ENCODE assay signal across 14 cellular contexts in genomic region chr2:98654702-98655488, GRCh38. TPM values are rescaled to one million over a fixed set of nuclear protein-coding genes. Genes with fewer than 3 reads are reported as not detected.
DNase-seq lines count a peak whose midpoint lies in the region; ATAC-seq and TF ChIP-seq lines count a peak whose summit lies in the region.
"Had no signal": no experiment of that assay in that cellular context is flagged by ENCODE, and none has a peak within 500 bp of the region (broad histone marks: within the 10 kb centered on the region; RNA-seq: fewer than 3 reads in every experiment).

No MANE protein-coding gene starts in this region.

- H3K4me3 Mint-ChIP-seq in activated CD4-positive, alpha-beta memory T cell treated with anti-CD3 and anti-CD28 coated beads for 36 hours, result no peak overlapping the region

- peaks cover 76% of the 10 kb centered on the region for H3K4me1 Mint-ChIP-seq in activated CD4-positive, alpha-beta memory T cell treated with anti-CD3 and anti-CD28 coated beads for 36 hours (ENCODE audit: low read depth)

- H3K27me3 Mint-ChIP-seq in activated CD4-positive, alpha-beta memory T cell treated with anti-CD3 and anti-CD28 coated beads for 36 hours, result no peaks in the 10 kb centered on the region

- intact Hi-C loops in activated CD4-positive, alpha-beta memory T cell treated with anti-CD3 and anti-CD28 coated beads for 36 hours (cut with micrococcal nuclease), result loop anchor here (10.0 kb wide), 1 partner anchor 490 kb away; the partner anchor contains the start of gene C2orf15
- intact Hi-C loops in mucosa of descending colon (cut with DNase I, micrococcal nuclease), result no loop called here

- in situ Hi-C loops in KBM-7 (cut with MboI; ENCODE audit: low pct_unique_long_range_greater_than_20kb, low sequenced_read_pairs), result no loop called here

- POLR2A ChIA-PET in activated CD4-positive, alpha-beta memory T cell treated with anti-CD3 and anti-CD28 coated beads for 36 hours (lab: Charles Lee), result interaction anchor here (0.7 to 4.2 kb wide), 2 partner anchors 75 to 96 kb away, joined by 3 to 27 read pairs; partner anchors contain the start of gene MGAT4A

- no peak overlapping the region for H3K4me3 ChIP-seq in mucosa of descending colon
- H3K4me3 ChIP-seq: SK-N-MC, vagina had no signal

- no peak for TF ChIP-seq CTCF in mucosa of descending colon (IDR thresholded peaks at IDR 0.05)

- peak; percentile 43 for ATAC-seq in mucosa of descending colon
- no peak for ATAC-seq in HG02840 (IDR thresholded peaks at IDR 0.05; ENCODE audit: low FRiP score, unreplicated experiment)

- DNase-seq in NCI-H748 (lab: John Stamatoyannopoulos, UW; ENCODE audit: unreplicated experiment), result peak; percentile 1
- no peak for DNase-seq in NCI-H748 treated with DMSO at 0.1 percent for 48 hours (lab: John Stamatoyannopoulos, UW)
- peak; percentile 54 for DNase-seq in KBM-7
- no peak for DNase-seq in activated CD4-positive, alpha-beta memory T cell treated with anti-CD3 and anti-CD28 coated beads for 36 hours
- no peak for DNase-seq in mucosa of descending colon
- no peak for DNase-seq in iPS-NIHi7 (ENCODE audit: extremely low spot score)
- DNase-seq in SW480 (ENCODE audit: low spot score), result no peak
- DNase-seq: GDM1, H7, IMR-90, NCI-H446 treated with DMSO at 0.1 percent for 48 hours had no signal

- H3K36me3 Mint-ChIP-seq in activated CD4-positive, alpha-beta memory T cell treated with anti-CD3 and anti-CD28 coated beads for 36 hours, result peaks cover 28% of the 10 kb centered on the region

- H3K4me1 ChIP-seq in mucosa of descending colon (ENCODE audit: low read depth), result peaks cover 16% of the 10 kb centered on the region
- H3K4me1 ChIP-seq: vagina had no signal

- peak overlapping the region; percentile 67 for H3K27ac Mint-ChIP-seq in activated CD4-positive, alpha-beta memory T cell treated with anti-CD3 and anti-CD28 coated beads for 36 hours

- CTCF ChIA-PET in activated CD4-positive, alpha-beta memory T cell treated with anti-CD3 and anti-CD28 coated beads for 36 hours (lab: Charles Lee), result interaction anchor here (0.6 to 1.0 kb wide), 2 partner anchors 116 to 181 kb away, joined by 3 read pairs; no protein-coding TSS in a partner anchor

- H3K36me3 ChIP-seq in mucosa of descending colon (ENCODE audit: low read depth), result no peaks in the 10 kb centered on the region
- H3K36me3 ChIP-seq: vagina had no signal

- peaks cover 9% of the 10 kb centered on the region for H3K9me3 Mint-ChIP-seq in activated CD4-positive, alpha-beta memory T cell treated with anti-CD3 and anti-CD28 coated beads for 36 hours

- no peaks in the 10 kb centered on the region for H3K9me3 ChIP-seq in mucosa of descending colon
- H3K9me3 ChIP-seq: vagina had no signal

RNA-seq across cellular contexts. Expression of gene UNC50, which starts 46.5 kb away (rescaled TPM):
- 10 to 100 TPM; 33.4 to 36.2 TPM for total RNA-seq in activated CD4-positive, alpha-beta memory T cell treated with anti-CD3 and anti-CD28 coated beads for 36 hours
- total RNA-seq in mucosa of descending colon, result 10 to 100 TPM; 32.6 to 44.3 (median 35.4) TPM

RNA-seq across cellular contexts. Expression of gene COA5, which starts 46.6 kb away (rescaled TPM):
- 10 to 100 TPM; 26.7 to 28.5 TPM for total RNA-seq in activated CD4-positive, alpha-beta memory T cell treated with anti-CD3 and anti-CD28 coated beads for 36 hours
- total RNA-seq in mucosa of descending colon, result 10 to 100 TPM; 27.7 to 35.2 (median 28.0) TPM

Comparison
In these comparisons a context has a peak if more than half of its experiments do, and no peak if none do; other contexts are left out.
1. DNase-seq: peak in NCI-H748 (single experiment) and KBM-7 (single experiment); none in NCI-H748 treated with DMSO at 0.1 percent for 48 hours (single experiment), activated CD4-positive, alpha-beta memory T cell treated with anti-CD3 and anti-CD28 coated beads for 36 hours (single experiment), mucosa of descending colon (0 of 3), iPS-NIHi7 (single experiment) and SW480 (single experiment).